In genomic region chr15:73052679-73053397, GRCh38 we compare ENCODE assay signal across 8 cellular contexts. TPM values are rescaled to one million over a fixed set of nuclear protein-coding genes. Genes with fewer than 3 reads are reported as not detected.
DNase-seq lines count a peak whose midpoint lies in the region; ATAC-seq and TF ChIP-seq lines count a peak whose summit lies in the region.

No MANE protein-coding gene starts in this region.

- H3K9me3 Mint-ChIP-seq in activated naive CD8-positive, alpha-beta T cell treated with anti-CD3 and anti-CD28 coated beads for 36 hours, result no peaks in the 10 kb centered on the region

- 0 to 1% (median 1%) methylated on average over 18 to 58 of the region's 59 CpGs for WGBS in heart left ventricle, 4 donors
- WGBS in aorta, 2 donors, result 1% methylated on average over 52 to 59 of the region's 59 CpGs

- TF ChIP-seq CTCF in heart left ventricle (IDR thresholded peaks at IDR 0.05) (peak in 11 of 12 donors; percentile 11 to 57 (median 28)), osteoblast (IDR thresholded peaks at IDR 0.05; ENCODE audit: extremely low read depth, low read depth, low read length) (no peak)

- H3K36me3 ChIP-seq in ACC112 (ENCODE audit: insufficient read depth, low read length), result no peaks in the 10 kb centered on the region
- H3K36me3 ChIP-seq in HUES48 (ENCODE audit: control insufficient read depth, insufficient read depth, low read length), result no peaks in the 10 kb centered on the region
- no peaks in the 10 kb centered on the region for H3K36me3 ChIP-seq in heart left ventricle
- H3K36me3 ChIP-seq in osteoblast (ENCODE audit: insufficient read depth, low read length), result no peaks in the 10 kb centered on the region
- no peaks in the 10 kb centered on the region for H3K36me3 ChIP-seq in aorta (ENCODE audit: control insufficient read depth in 1 of 2, insufficient read depth in 2 of 2, low read length in 1 of 2)

- H2AFZ ChIP-seq in ACC112 (ENCODE audit: low read length, unreplicated experiment) (peak overlapping the region; percentile 89), osteoblast (ENCODE audit: low read length) (peak overlapping the region; percentile 58)

- H3K4me1 Mint-ChIP-seq in activated naive CD8-positive, alpha-beta T cell treated with anti-CD3 and anti-CD28 coated beads for 36 hours, result peaks cover 12% of the 10 kb centered on the region

- H3K9me3 ChIP-seq in HUES48 (ENCODE audit: control insufficient read depth, insufficient read depth, low read length), result no peaks in the 10 kb centered on the region
- no peaks in the 10 kb centered on the region for H3K9me3 ChIP-seq in heart left ventricle
- no peaks in the 10 kb centered on the region for H3K9me3 ChIP-seq in osteoblast (ENCODE audit: low read depth, low read length)
- no peaks in the 10 kb centered on the region for H3K9me3 ChIP-seq in aorta (ENCODE audit: control insufficient read depth, low read length)

- ATAC-seq in GM18868 (IDR thresholded peaks at IDR 0.05; ENCODE audit: unreplicated experiment) (peak; percentile 57), heart left ventricle (peak in 1 of 4 donors; percentile 42), aorta (ENCODE audit: low FRiP score) (peak; percentile 34)

- H3K27ac ChIP-seq in ACC112 (ENCODE audit: low read depth, low read length) (no peak overlapping the region), HUES48 (ENCODE audit: low read depth, low read length) (peak overlapping the region; percentile 89), heart left ventricle (peak overlapping the region in 11 of 12 donors; percentile 55 to 96 (median 80)), osteoblast (ENCODE audit: low read depth, low read length) (no peak overlapping the region), aorta (ENCODE audit: low read depth in 1 of 2, low read length in 2 of 2) (peak overlapping the region; percentile 28 to 73)

- TF ChIP-seq POLR2A in heart left ventricle (IDR thresholded peaks at IDR 0.05), result no peak

- peak overlapping the region; percentile 83 for H3K4me3 Mint-ChIP-seq in activated naive CD8-positive, alpha-beta T cell treated with anti-CD3 and anti-CD28 coated beads for 36 hours

- H3K36me3 Mint-ChIP-seq in activated naive CD8-positive, alpha-beta T cell treated with anti-CD3 and anti-CD28 coated beads for 36 hours, result no peaks in the 10 kb centered on the region

- H3K9ac ChIP-seq in HUES48 (ENCODE audit: low read depth, low read length), result peak overlapping the region; percentile 69

- H3K4me1 ChIP-seq in ACC112 (ENCODE audit: control insufficient read depth, insufficient read depth, low read length, unreplicated experiment) (no peaks in the 10 kb centered on the region), HUES48 (ENCODE audit: control insufficient read depth, insufficient read depth, low read length) (peaks cover 17% of the 10 kb centered on the region), heart left ventricle (peaks cover 0 to 19% (median 8%) of the 10 kb centered on the region in 12 donors), osteoblast (ENCODE audit: insufficient read depth, low read length) (peaks cover 7% of the 10 kb centered on the region), aorta (ENCODE audit: control insufficient read depth in 1 of 2, insufficient read depth in 2 of 2, low read length in 2 of 2) (peaks cover 7 to 8% of the 10 kb centered on the region in 2 donors)

- H4K20me1 ChIP-seq in osteoblast (ENCODE audit: insufficient read depth, low read length), result peaks cover 4% of the 10 kb centered on the region

- H3K79me2 ChIP-seq in ACC112 (ENCODE audit: control insufficient read depth, insufficient read depth, low read length, unreplicated experiment), result peaks cover 3% of the 10 kb centered on the region
- H3K79me2 ChIP-seq in osteoblast (ENCODE audit: insufficient read depth, low read length), result no peaks in the 10 kb centered on the region

- DNase-seq in RKO (ENCODE audit: low spot score), result peak; percentile 71
- peak; percentile 32 for DNase-seq in activated naive CD8-positive, alpha-beta T cell treated with anti-CD3 and anti-CD28 coated beads for 36 hours
- peak; percentile 32 to 61 (median 35) for DNase-seq in heart left ventricle
- peak; percentile 61 for DNase-seq in osteoblast (ENCODE audit: insufficient read length, low spot score, missing footprints)
- DNase-seq in aorta, result peak; percentile 59 to 80

- intact Hi-C loops in heart left ventricle (cut with DNase I), result loop anchor here in 2 of 10 donors (2.0 to 10.0 kb wide), 2 partner anchors 268 to 270 kb away; partner anchors contain the start of gene ADPGK (in 2 of the 2)
- intact Hi-C loops in aorta (cut with DNase I), result loop anchor here in 1 of 2 donors (5.0 kb wide), 2 partner anchors 61 to 151 kb away; no protein-coding TSS in a partner anchor

- H3K27me3 ChIP-seq in ACC112 (ENCODE audit: insufficient read depth, low read length) (peaks cover 19% of the 10 kb centered on the region), HUES48 (ENCODE audit: control insufficient read depth, insufficient read depth, low read length) (peaks cover 10% of the 10 kb centered on the region; the same call in 1 of the 2 replicates), heart left ventricle (peaks cover 0 to 37% (median 0%) of the 10 kb centered on the region in 9 donors), osteoblast (ENCODE audit: insufficient read depth, low read length) (peaks cover 55% of the 10 kb centered on the region), aorta (ENCODE audit: control insufficient read depth in 1 of 2, insufficient read depth in 2 of 2, low read length in 1 of 2) (no peaks in the 10 kb centered on the region)

- H3K27me3 Mint-ChIP-seq in activated naive CD8-positive, alpha-beta T cell treated with anti-CD3 and anti-CD28 coated beads for 36 hours, result peaks cover 32% of the 10 kb centered on the region

- H3K4me3 ChIP-seq in ACC112 (ENCODE audit: low read depth, low read length) (peak overlapping the region; percentile 81), HUES48 (ENCODE audit: low read depth, low read length) (peak overlapping the region; percentile 88), heart left ventricle (peak overlapping the region; percentile 57 to 97 (median 82)), osteoblast (ENCODE audit: insufficient read depth, low read length) (peak overlapping the region; percentile 76), aorta (ENCODE audit: low read length in 2 of 2) (peak overlapping the region; percentile 84 to 93)

- H3K4me2 ChIP-seq in osteoblast (ENCODE audit: insufficient read depth, low read length), result peak overlapping the region; percentile 91

- H3K27ac Mint-ChIP-seq in activated naive CD8-positive, alpha-beta T cell treated with anti-CD3 and anti-CD28 coated beads for 36 hours, result peak overlapping the region; percentile 3

RNA-seq across cellular contexts. Expression of gene NEO1, which starts 0.6 kb away (rescaled TPM):
- 1 to 10 TPM; 4.1 to 4.7 TPM for total RNA-seq in activated naive CD8-positive, alpha-beta T cell treated with anti-CD3 and anti-CD28 coated beads for 36 hours
- total RNA-seq in heart left ventricle, result 10 to 100 TPM; 10.7 to 31.5 (median 13.5) TPM
- 1 to 10 TPM; 4.4 to 6.6 TPM for polyA plus RNA-seq in heart left ventricle
- total RNA-seq in osteoblast, result 55.4 and 64.2 TPM in 2 replicates
- total RNA-seq in aorta, result 10 to 100 TPM; 31.4 to 46.7 TPM
- 10 to 100 TPM; 11.3 to 18.1 TPM for polyA plus RNA-seq in aorta

Comparison
In these comparisons a context has a peak if more than half of its experiments do, and no peak if none do; other contexts are left out.
1. H3K27ac ChIP-seq: peak in HUES48 (single experiment), heart left ventricle (11 of 12) and aorta (2 of 2); none in ACC112 (single experiment) and osteoblast (single experiment).
2. Peak in every context shown above with its lines, with median percentiles within 50 percentile points of each other: H3K4me3 ChIP-seq and DNase-seq.